ENCODE assay signal across 1 cellular context in the genomic region with DNA sequence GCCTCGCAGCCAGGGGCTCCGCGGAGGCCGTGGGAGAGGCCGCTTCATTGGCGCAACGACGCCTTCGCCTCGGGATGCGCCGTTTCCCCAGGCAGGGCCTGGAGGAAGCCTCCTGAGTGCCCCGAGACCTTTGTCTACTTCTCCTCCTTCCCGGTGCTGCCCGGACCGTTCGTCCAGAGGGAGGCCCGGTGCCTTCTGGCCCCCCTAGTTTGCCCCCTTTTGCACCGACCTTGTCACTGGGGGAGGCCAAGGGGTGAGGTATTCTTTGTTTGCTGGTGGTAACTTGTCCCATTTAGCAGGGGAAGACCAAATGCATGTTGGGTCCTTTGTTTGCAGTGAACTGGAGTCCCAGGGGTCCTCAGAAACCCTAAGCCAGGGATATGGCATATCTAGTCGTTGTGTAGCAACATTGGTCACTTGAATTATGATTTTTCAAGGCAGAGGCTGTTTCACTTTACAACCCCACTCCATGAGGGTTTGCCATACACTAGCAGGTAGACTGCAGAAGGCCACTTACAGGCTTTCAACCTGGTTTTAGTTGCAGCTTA.
TF ChIP-seq lines count a peak whose summit lies in the region.

No MANE protein-coding gene starts in this region.

TF ChIP-seq in K562, 482 proteins besides CTCF, POLR2A, EP300 and RAD21 (continued from another document):
- TF ChIP-seq BRCA1 (IDR thresholded peaks at IDR 0.05) (no peak), BRCA1 (CRISPR knock-in tag; IDR thresholded peaks at IDR 0.05) (peak; percentile 93; the same call in 1 of the 2 replicates), RFX1 (IDR thresholded peaks at IDR 0.05) (peak; percentile 22; the same call in 1 of the 2 replicates), HDAC3 (IDR thresholded peaks at IDR 0.05; ENCODE audit: borderline replicate concordance, partially characterized antibody) (no peak), KDM5B (IDR thresholded peaks at IDR 0.05; ENCODE audit: insufficient replicate concordance, low read depth, low read length) (peak; percentile 59), SIRT6 (IDR thresholded peaks at IDR 0.05; ENCODE audit: low read depth, low read length) (no peak), ZFX (CRISPR knock-in tag; IDR thresholded peaks at IDR 0.05) (peak; percentile 86), FOXJ2 (tag; IDR thresholded peaks at IDR 0.05) (0 out of 2 replicates have a peak, but pooled peaks have one; percentile 27), EGR1 (conservative IDR thresholded peaks at IDR 0.05) (peak; percentile 84), HNRNPLL (IDR thresholded peaks at IDR 0.05; ENCODE audit: low read depth, low read length, poor library complexity, severe bottlenecking) (peak; percentile 60), RBM15 (IDR thresholded peaks at IDR 0.05; ENCODE audit: insufficient read depth, low read length) (no peak), XRCC5 (IDR thresholded peaks at IDR 0.05; ENCODE audit: low read depth, low read length) (0 out of 2 replicates have a peak, but pooled peaks have one; percentile 35), SP1 (CRISPR knock-in tag; IDR thresholded peaks at IDR 0.05) (peak; percentile 47; the same call in 1 of the 2 replicates), CREM (IDR thresholded peaks at IDR 0.05; ENCODE audit: low read depth) (no peak), ZNF133 (CRISPR knock-in tag; IDR thresholded peaks at IDR 0.05) (0 out of 2 replicates have a peak, but pooled peaks have one; percentile 73), CC2D1A (IDR thresholded peaks at IDR 0.05) (0 out of 2 replicates have a peak, but pooled peaks have one; percentile 27), ZNF717 (CRISPR knock-in tag; IDR thresholded peaks at IDR 0.05) (no peak), BRD9 (IDR thresholded peaks at IDR 0.05; ENCODE audit: low read depth, partially characterized antibody) (no peak), NFATC3 (IDR thresholded peaks at IDR 0.05) (no peak), ELF1 (tag; IDR thresholded peaks at IDR 0.05) (no peak), ZNF592 (IDR thresholded peaks at IDR 0.05) (0 out of 2 replicates have a peak, but pooled peaks have one; percentile 13), ZNF583 (CRISPR knock-in tag; IDR thresholded peaks at IDR 0.05) (peak; percentile 32; the same call in 1 of the 2 replicates), ZBTB12 (CRISPR knock-in tag; IDR thresholded peaks at IDR 0.05) (no peak), HLTF (IDR thresholded peaks at IDR 0.05) (no peak)
- TF ChIP-seq, protein P1, sequence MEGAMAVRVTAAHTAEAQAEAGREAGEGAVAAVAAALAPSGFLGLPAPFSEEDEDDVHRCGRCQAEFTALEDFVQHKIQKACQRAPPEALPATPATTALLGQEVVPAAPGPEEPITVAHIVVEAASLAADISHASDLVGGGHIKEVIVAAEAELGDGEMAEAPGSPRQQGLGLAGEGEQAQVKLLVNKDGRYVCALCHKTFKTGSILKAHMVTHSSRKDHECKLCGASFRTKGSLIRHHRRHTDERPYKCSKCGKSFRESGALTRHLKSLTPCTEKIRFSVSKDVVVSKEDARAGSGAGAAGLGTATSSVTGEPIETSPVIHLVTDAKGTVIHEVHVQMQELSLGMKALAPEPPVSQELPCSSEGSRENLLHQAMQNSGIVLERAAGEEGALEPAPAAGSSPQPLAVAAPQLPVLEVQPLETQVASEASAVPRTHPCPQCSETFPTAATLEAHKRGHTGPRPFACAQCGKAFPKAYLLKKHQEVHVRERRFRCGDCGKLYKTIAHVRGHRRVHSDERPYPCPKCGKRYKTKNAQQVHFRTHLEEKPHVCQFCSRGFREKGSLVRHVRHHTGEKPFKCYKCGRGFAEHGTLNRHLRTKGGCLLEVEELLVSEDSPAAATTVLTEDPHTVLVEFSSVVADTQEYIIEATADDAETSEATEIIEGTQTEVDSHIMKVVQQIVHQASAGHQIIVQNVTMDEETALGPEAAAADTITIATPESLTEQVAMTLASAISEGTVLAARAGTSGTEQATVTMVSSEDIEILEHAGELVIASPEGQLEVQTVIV (CRISPR knock-in tag; IDR thresholded peaks at IDR 0.05; ENCODE audit: borderline replicate concordance), result no peak
